Comparison of ENCODE assay signal across 10 cellular contexts in genomic region chr17:80221401-80221800, GRCh38. TPM values are rescaled to one million over a fixed set of nuclear protein-coding genes. Genes with fewer than 3 reads are reported as not detected.
DNase-seq lines count a peak whose midpoint lies in the region; TF ChIP-seq lines count a peak whose summit lies in the region.
"Had no signal": no experiment of that assay in that cellular context is flagged by ENCODE, and none has a peak within 500 bp of the region (broad histone marks: within the 10 kb centered on the region; RNA-seq: fewer than 3 reads in every experiment).

No MANE protein-coding gene starts in this region.

- peaks cover 8% of the 10 kb centered on the region for H3K79me2 ChIP-seq in smooth muscle cell (ENCODE audit: low read depth)

- in situ Hi-C loops in brain microvascular endothelial cell (cut with HindIII; ENCODE audit: low pct_ligation_motif_present, low sequenced_read_pairs) = no loop called here
- in situ Hi-C loops in GM13977 (cut with MboI; ENCODE audit: low pct_unique_long_range_greater_than_20kb, low sequenced_read_pairs, unreplicated experiment) = no loop called here

- no peaks in the 10 kb centered on the region for H3K27me3 ChIP-seq in H7 (ENCODE audit: control insufficient read depth, insufficient read depth, low read length)
- no peaks in the 10 kb centered on the region for H3K27me3 ChIP-seq in smooth muscle cell (ENCODE audit: low read depth)
- no peaks in the 10 kb centered on the region for H3K27me3 ChIP-seq in brain microvascular endothelial cell (replicated peaks)

- H3K9me3 ChIP-seq in iPS-18c (ENCODE audit: control insufficient read depth, insufficient read depth, low read length) (no peaks in the 10 kb centered on the region), smooth muscle cell (replicated peaks; ENCODE audit: low read depth) (no peaks in the 10 kb centered on the region)

- no peaks in the 10 kb centered on the region for H3F3A ChIP-seq in smooth muscle cell (ENCODE audit: low read depth)

- TF ChIP-seq CTCF in smooth muscle cell (IDR thresholded peaks at IDR 0.05; ENCODE audit: borderline replicate concordance, insufficient read depth, poor library complexity, severe bottlenecking) (no peak), brain microvascular endothelial cell (IDR thresholded peaks at IDR 0.05; ENCODE audit: low read depth, low read length, missing control alignments) (no peak), GM13977 (IDR thresholded peaks at IDR 0.05; ENCODE audit: extremely low read depth, insufficient read depth, missing control alignments) (no peak)

- H3K4me3 Mint-ChIP-seq in activated T-helper 2 cell treated with anti-CD3 and anti-CD28 coated beads, Interferon-gamma antibody, Interleukin-2, Interleukin-4, amounts not matched to agents 10 μg/mL and 5 μg/mL and 100 μg/mL, durations not matched to agents 14 hours and 24 hours and 36 hours (ENCODE audit: low read depth) = peak overlapping the region; percentile 81

- intact Hi-C loops in activated T-helper 2 cell treated with anti-CD3 and anti-CD28 coated beads, Interferon-gamma antibody, Interleukin-2, Interleukin-4, amounts not matched to agents 10 μg/mL and 5 μg/mL and 100 μg/mL, durations not matched to agents 14 hours and 24 hours and 36 hours (cut with micrococcal nuclease) = no loop called here

- H3K27ac Mint-ChIP-seq in activated T-helper 2 cell treated with anti-CD3 and anti-CD28 coated beads, Interferon-gamma antibody, Interleukin-2, Interleukin-4, amounts not matched to agents 10 μg/mL and 5 μg/mL and 100 μg/mL, durations not matched to agents 14 hours and 24 hours and 36 hours = peak overlapping the region; percentile 47

- H3K27ac ChIP-seq in smooth muscle cell (ENCODE audit: low read depth) (no peak overlapping the region), brain microvascular endothelial cell (no peak overlapping the region)

- H3K4me2 ChIP-seq in smooth muscle cell = no peak overlapping the region

- H2AFZ ChIP-seq in smooth muscle cell (ENCODE audit: low read depth) = no peak overlapping the region

- H3K9ac ChIP-seq in smooth muscle cell (ENCODE audit: low read depth) = no peak overlapping the region

- H3K4me1 Mint-ChIP-seq in activated T-helper 2 cell treated with anti-CD3 and anti-CD28 coated beads, Interferon-gamma antibody, Interleukin-2, Interleukin-4, amounts not matched to agents 10 μg/mL and 5 μg/mL and 100 μg/mL, durations not matched to agents 14 hours and 24 hours and 36 hours (ENCODE audit: low read depth) = peaks cover 24% of the 10 kb centered on the region

- peaks cover 7% of the 10 kb centered on the region for H3K4me1 ChIP-seq in smooth muscle cell (ENCODE audit: low read depth)

- H4K20me1 ChIP-seq in smooth muscle cell (ENCODE audit: low read depth) = peaks cover 15% of the 10 kb centered on the region

- WGBS in smooth muscle cell (ENCODE audit: low lambda C conversion rate) = 90% methylated on average over 20 of the region's 20 CpGs

- H3K36me3 ChIP-seq in H7 (replicated peaks; ENCODE audit: control insufficient read depth, insufficient read depth, low read length) = peaks cover 4% of the 10 kb centered on the region; the same call in 1 of the 2 replicates
- H3K36me3 ChIP-seq in smooth muscle cell (ENCODE audit: low read depth) = no peaks in the 10 kb centered on the region
- no peaks in the 10 kb centered on the region for H3K36me3 ChIP-seq in brain microvascular endothelial cell (replicated peaks)

- H3K9me3 Mint-ChIP-seq in activated T-helper 2 cell treated with anti-CD3 and anti-CD28 coated beads, Interferon-gamma antibody, Interleukin-2, Interleukin-4, amounts not matched to agents 10 μg/mL and 5 μg/mL and 100 μg/mL, durations not matched to agents 14 hours and 24 hours and 36 hours = no peaks in the 10 kb centered on the region

- peaks cover 12% of the 10 kb centered on the region for H3K36me3 Mint-ChIP-seq in activated T-helper 2 cell treated with anti-CD3 and anti-CD28 coated beads, Interferon-gamma antibody, Interleukin-2, Interleukin-4, amounts not matched to agents 10 μg/mL and 5 μg/mL and 100 μg/mL, durations not matched to agents 14 hours and 24 hours and 36 hours (ENCODE audit: low read depth)

- peak; percentile 71 for DNase-seq in H7
- DNase-seq in activated T-helper 2 cell treated with anti-CD3 and anti-CD28 coated beads, Interferon-gamma antibody, Interleukin-2, Interleukin-4, amounts not matched to agents 10 μg/mL and 5 μg/mL and 100 μg/mL, durations not matched to agents 14 hours and 24 hours and 36 hours (ENCODE audit: low spot score) = no peak
- no peak for DNase-seq in smooth muscle cell (lab: John Stamatoyannopoulos, UW; ENCODE audit: unreplicated experiment)
- DNase-seq in NCI-H2196 treated with DMSO at 0.1 percent for 48 hours (lab: John Stamatoyannopoulos, UW; ENCODE audit: unreplicated experiment) = no peak
- DNase-seq in NCI-H1930 (lab: John Stamatoyannopoulos, UW) = no peak
- no peak for DNase-seq in brain microvascular endothelial cell
- no peak for DNase-seq in GM13977 (ENCODE audit: low spot score)
- DNase-seq: activated CD4-positive, alpha-beta T cell treated with anti-CD3 and anti-CD28 coated beads for 4 hours; NCI-H2081 had no signal

- H3K27me3 Mint-ChIP-seq in activated T-helper 2 cell treated with anti-CD3 and anti-CD28 coated beads, Interferon-gamma antibody, Interleukin-2, Interleukin-4, amounts not matched to agents 10 μg/mL and 5 μg/mL and 100 μg/mL, durations not matched to agents 14 hours and 24 hours and 36 hours (ENCODE audit: low read depth) = no peaks in the 10 kb centered on the region

- peak overlapping the region; percentile 91; the same call in 1 of the 2 replicates for H3K4me3 ChIP-seq in H7 (ENCODE audit: insufficient read depth, low read depth, low read length)
- H3K4me3 ChIP-seq in iPS-18c (ENCODE audit: insufficient read depth, low read depth, low read length) = peak overlapping the region; percentile 83
- peak overlapping the region; percentile 92 for H3K4me3 ChIP-seq in smooth muscle cell
- H3K4me3 ChIP-seq in brain microvascular endothelial cell (ENCODE audit: low read depth, low read length) = no peak overlapping the region

RNA-seq across cellular contexts. Expression of gene SLC26A11, which starts 1.2 kb away (rescaled TPM):
- 19.4 and 20.6 TPM in 2 replicates for total RNA-seq in H7 (2014; rRNA removed; shearing (Covaris generic))
- total RNA-seq in activated T-helper 2 cell treated with anti-CD3 and anti-CD28 coated beads, Interferon-gamma antibody, Interleukin-2, Interleukin-4, amounts not matched to agents 10 μg/mL and 5 μg/mL and 100 μg/mL, durations not matched to agents 14 hours and 24 hours and 36 hours = 9.7 TPM in 2 replicates
- 8.2 and 13.7 TPM in 2 replicates for total RNA-seq in smooth muscle cell
- polyA plus RNA-seq in smooth muscle cell = 10.2 and 12.2 TPM in 2 replicates

RNA-seq across cellular contexts. Expression of gene SGSH, which starts 1.3 kb away (rescaled TPM):
- total RNA-seq in H7 (2014; rRNA removed; shearing (Covaris generic)) = 10.2 and 12.5 TPM in 2 replicates
- 25.5 and 29.0 TPM in 2 replicates for total RNA-seq in activated T-helper 2 cell treated with anti-CD3 and anti-CD28 coated beads, Interferon-gamma antibody, Interleukin-2, Interleukin-4, amounts not matched to agents 10 μg/mL and 5 μg/mL and 100 μg/mL, durations not matched to agents 14 hours and 24 hours and 36 hours
- 5.8 and 8.5 TPM in 2 replicates for total RNA-seq in smooth muscle cell
- polyA plus RNA-seq in smooth muscle cell = 26.7 and 29.2 TPM in 2 replicates

RNA-seq across cellular contexts. Expression of gene RNF213, which starts 39.3 kb away (rescaled TPM):
- 29.4 and 48.8 TPM in 2 replicates for total RNA-seq in H7 (2014; rRNA removed; shearing (Covaris generic))
- total RNA-seq in activated T-helper 2 cell treated with anti-CD3 and anti-CD28 coated beads, Interferon-gamma antibody, Interleukin-2, Interleukin-4, amounts not matched to agents 10 μg/mL and 5 μg/mL and 100 μg/mL, durations not matched to agents 14 hours and 24 hours and 36 hours = 297 and 309 TPM in 2 replicates
- 41.9 and 43.0 TPM in 2 replicates for total RNA-seq in smooth muscle cell
- polyA plus RNA-seq in smooth muscle cell = 12.8 and 21.4 TPM in 2 replicates

RNA-seq across cellular contexts. Expression of gene CARD14, which starts 51.6 kb away (rescaled TPM):
- total RNA-seq in H7 (2014; rRNA removed; shearing (Covaris generic)) = 0.11 and 0.55 TPM in 2 replicates
- total RNA-seq in activated T-helper 2 cell treated with anti-CD3 and anti-CD28 coated beads, Interferon-gamma antibody, Interleukin-2, Interleukin-4, amounts not matched to agents 10 μg/mL and 5 μg/mL and 100 μg/mL, durations not matched to agents 14 hours and 24 hours and 36 hours = not detected in 2 replicates
- 1.8 and 3.9 TPM in 2 replicates for total RNA-seq in smooth muscle cell
- 1.0 and 3.9 TPM in 2 replicates for polyA plus RNA-seq in smooth muscle cell
